Comparison of ENCODE assay signal across 9 cellular contexts in the genomic region with DNA sequence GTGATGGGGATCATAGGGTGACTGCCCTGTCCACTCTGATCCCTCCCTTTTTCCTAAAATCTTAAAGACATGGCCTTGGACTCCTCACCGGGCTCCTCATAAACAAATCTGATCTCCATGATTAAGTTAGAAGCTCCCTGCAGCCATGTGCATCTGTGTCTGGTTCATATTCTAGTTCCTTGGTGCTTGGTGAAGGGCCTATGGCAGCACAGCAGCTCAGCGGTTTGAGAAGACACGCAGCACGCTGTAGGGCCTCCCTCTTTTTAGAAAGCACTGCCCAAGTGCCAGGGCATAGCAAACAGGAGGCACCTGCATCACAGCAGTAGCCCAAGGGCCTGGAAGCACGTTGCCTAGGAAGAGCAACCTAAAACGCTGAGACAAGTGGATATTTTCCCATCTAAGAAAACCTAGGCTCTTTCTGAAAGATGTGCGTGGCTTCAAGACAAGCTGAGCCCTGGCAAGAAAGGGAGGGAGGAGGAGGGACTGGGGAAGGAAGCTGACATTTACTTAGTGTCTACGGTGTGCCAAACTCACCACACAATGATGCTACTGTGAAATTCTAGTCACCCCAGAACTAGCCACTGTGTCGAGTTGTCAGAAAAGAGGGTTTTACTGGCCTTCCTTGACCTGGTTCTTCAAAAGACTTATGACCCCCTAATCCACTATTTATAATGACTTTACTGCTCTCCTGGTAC. TPM values are rescaled to one million over a fixed set of nuclear protein-coding genes. Genes with fewer than 3 reads are reported as not detected.
DNase-seq lines count a peak whose midpoint lies in the region; ATAC-seq, FAIRE-seq and TF ChIP-seq lines count a peak whose summit lies in the region.
"Had no signal": no experiment of that assay in that cellular context is flagged by ENCODE, and none has a peak within 500 bp of the region (broad histone marks: within the 10 kb centered on the region; RNA-seq: fewer than 3 reads in every experiment).

No MANE protein-coding gene starts in this region.

- H3K9me3 ChIP-seq in SK-N-MC (ENCODE audit: low read depth, low read length) (no peaks in the 10 kb centered on the region), kidney (ENCODE audit: control insufficient read depth in 1 of 2, low read length in 2 of 2) (no peaks in the 10 kb centered on the region)

- H3K4me1 Mint-ChIP-seq in nephron progenitor cell: peaks cover 25% of the 10 kb centered on the region

- no peaks in the 10 kb centered on the region for H3K36me3 Mint-ChIP-seq in nephron progenitor cell (ENCODE audit: low read depth)

- DNase-seq in GM12891 (ENCODE audit: insufficient read length, low spot score) (no peak), SK-N-MC (ENCODE audit: low read depth, low spot score) (no peak), nephron progenitor cell (no peak), kidney (no peak), NCI-H2029 treated with DMSO at 0.1 percent for 48 hours (lab: John Stamatoyannopoulos, UW) (no peak), inferior parietal cortex (ENCODE audit: extremely low spot score) (no peak), SW 1271 (lab: John Stamatoyannopoulos, UW) (no peak)

- intact Hi-C loops in kidney (cut with DNase I): no loop called here

- no peak for TF ChIP-seq CTCF in nephron progenitor cell (IDR thresholded peaks at IDR 0.05)
- no peak for TF ChIP-seq CTCF in kidney (IDR thresholded peaks at IDR 0.05; ENCODE audit: borderline replicate concordance, extremely low read depth, insufficient read depth)

- 0 out of 2 replicates have a peak overlapping the region, but pooled peaks have one; percentile 13 for H3K27ac ChIP-seq in SK-N-MC
- peak overlapping the region in 1 of 2 donors; percentile 33 for H3K27ac ChIP-seq in kidney (ENCODE audit: low read depth in 2 of 2, low read length in 2 of 2)

- peak overlapping the region; percentile 90 for H3K27ac Mint-ChIP-seq in nephron progenitor cell

- H3K4me3 Mint-ChIP-seq in nephron progenitor cell: no peak overlapping the region

- H3K9ac ChIP-seq in SK-N-MC (ENCODE audit: insufficient read length): no peak overlapping the region
- H3K9ac ChIP-seq in kidney (ENCODE audit: low read length in 2 of 2): no peak overlapping the region

- no peaks in the 10 kb centered on the region for H3K27me3 Mint-ChIP-seq in nephron progenitor cell (ENCODE audit: low read depth, poor library complexity)

- peak; percentile 7 for ATAC-seq in GM21515 (IDR thresholded peaks at IDR 0.05; ENCODE audit: unreplicated experiment)

- H3K4me1 ChIP-seq in kidney (ENCODE audit: control insufficient read depth in 1 of 2, insufficient read depth in 1 of 2, low read depth in 1 of 2, low read length in 2 of 2): peaks cover 22 to 28% of the 10 kb centered on the region in 2 donors

- TF ChIP-seq POLR2A in GM12891 (IDR thresholded peaks at IDR 0.05; ENCODE audit: low read depth, low read length): no peak

- no peaks in the 10 kb centered on the region for H3K9me3 Mint-ChIP-seq in nephron progenitor cell

- FAIRE-seq in GM12891 (lab: Jason Lieb, UNC): peak; percentile 86
- FAIRE-seq in kidney (lab: Jason Lieb, UNC): no peak

- no peak overlapping the region for H3K4me3 ChIP-seq in SK-N-MC
- no peak overlapping the region for H3K4me3 ChIP-seq in kidney (ENCODE audit: low read length in 2 of 2)

- H3K36me3 ChIP-seq in SK-N-MC (ENCODE audit: insufficient read depth, low read length) (peaks cover 17% of the 10 kb centered on the region; the same call in 1 of the 2 replicates), kidney (ENCODE audit: control insufficient read depth in 1 of 2, insufficient read depth in 2 of 2, low read length in 2 of 2) (peaks cover 2 to 14% of the 10 kb centered on the region in 2 donors)

TF ChIP-seq in GM12891, 5 proteins besides CTCF, POLR2A, EP300 and RAD21:
- no peak for TF ChIP-seq SPI1 (IDR thresholded peaks at IDR 0.05; ENCODE audit: low read depth, low read length)
- no peak for TF ChIP-seq PAX5 (IDR thresholded peaks at IDR 0.05; ENCODE audit: insufficient read depth, low read length, severe bottlenecking)
- no peak for TF ChIP-seq POU2F2 (IDR thresholded peaks at IDR 0.05; ENCODE audit: low read depth, low read length)
- TF ChIP-seq TAF1 (IDR thresholded peaks at IDR 0.05; ENCODE audit: low read depth, low read length): no peak
- no peak for TF ChIP-seq POLR2AphosphoS5 (IDR thresholded peaks at IDR 0.05; ENCODE audit: low read depth, low read length)

RNA-seq across cellular contexts. Expression of a gene that starts 14.9 kb away (rescaled TPM):
- polyA plus RNA-seq in GM12891 (2012; ENCODE audit: low read depth, missing spikeins): 16.3 TPM
- total RNA-seq in kidney: 36.1 TPM
- polyA plus RNA-seq in kidney (ENCODE audit: insufficient read depth, low read depth, low replicate concordance): 34.5 TPM

RNA-seq across cellular contexts. Expression of a gene that starts 15.3 kb away (rescaled TPM):
- polyA plus RNA-seq in GM12891 (2012; ENCODE audit: low read depth, missing spikeins): 59.8 TPM
- 102 TPM for total RNA-seq in kidney
- polyA plus RNA-seq in kidney (ENCODE audit: insufficient read depth, low read depth, low replicate concordance): 87.9 TPM

RNA-seq across cellular contexts. Expression of a gene that starts 31.4 kb away (rescaled TPM):
- 0.15 TPM for polyA plus RNA-seq in GM12891 (2012; ENCODE audit: low read depth, missing spikeins)
- not detected for total RNA-seq in kidney
- not detected for polyA plus RNA-seq in kidney (ENCODE audit: insufficient read depth, low read depth, low replicate concordance)
- total RNA-seq: osteocyte had no signal

RNA-seq across cellular contexts. Expression of a gene that starts 32.0 kb away (rescaled TPM):
- 75.5 TPM for polyA plus RNA-seq in GM12891 (2012; ENCODE audit: low read depth, missing spikeins)
- 33.7 TPM for total RNA-seq in kidney
- 52.0 TPM for polyA plus RNA-seq in kidney (ENCODE audit: insufficient read depth, low read depth, low replicate concordance)

RNA-seq across cellular contexts. Expression of a gene that starts 45.2 kb away (rescaled TPM):
- polyA plus RNA-seq in GM12891 (2012; ENCODE audit: low read depth, missing spikeins): 0.28 TPM
- total RNA-seq in kidney: not detected
- polyA plus RNA-seq in kidney (ENCODE audit: insufficient read depth, low read depth, low replicate concordance): not detected
- total RNA-seq: osteocyte had no signal
